8 cellular contexts compared by ENCODE assay signal in genomic region chr7:152076324-152076821, GRCh38. TPM values are rescaled to one million over a fixed set of nuclear protein-coding genes. Genes with fewer than 3 reads are reported as not detected.
DNase-seq lines count a peak whose midpoint lies in the region; ATAC-seq, FAIRE-seq and TF ChIP-seq lines count a peak whose summit lies in the region.

No MANE protein-coding gene starts in this region.

- RAD21 ChIA-PET in GM12878 (lab: Charles Lee; ENCODE audit: unreplicated experiment), result interaction anchor here (1.3 kb wide), 1 partner anchor 630 kb away, joined by 7 read pairs; no protein-coding TSS in a partner anchor

- DNase-seq in CD8-positive, alpha-beta T cell, result peak in 1 of 7 experiments; percentile 20
- DNase-seq in HFFc6, result no peak
- no peak for DNase-seq in GM12878 (ENCODE audit: low read depth, low spot score)
- DNase-seq in HepG2 (ENCODE audit: low spot score), result peak; percentile 18
- no peak for DNase-seq in amniotic stem cell (lab: John Stamatoyannopoulos, UW)
- DNase-seq in T1000 (lab: John Stamatoyannopoulos, UW), result no peak

- H3K9me3 Mint-ChIP-seq in CD8-positive, alpha-beta T cell, result no peaks in the 10 kb centered on the region
- H3K9me3 Mint-ChIP-seq in HFFc6, result no peaks in the 10 kb centered on the region

- peaks cover 54% of the 10 kb centered on the region for H3K4me1 Mint-ChIP-seq in CD8-positive, alpha-beta T cell (ENCODE audit: low read depth)
- peaks cover 22% of the 10 kb centered on the region for H3K4me1 Mint-ChIP-seq in HFFc6 (ENCODE audit: low read depth)

- ATAC-seq in CD8-positive, alpha-beta T cell, result no peak
- peak; percentile 63 for ATAC-seq in GM12878
- peak; percentile 72 for ATAC-seq in HepG2
- ATAC-seq in HG03095 (IDR thresholded peaks at IDR 0.05; ENCODE audit: unreplicated experiment), result no peak
- no peak for ATAC-seq in HG03439 (IDR thresholded peaks at IDR 0.05; ENCODE audit: unreplicated experiment)

- H3K36me3 ChIP-seq in CD8-positive, alpha-beta T cell (ENCODE audit: insufficient read depth, low read length), result no peaks in the 10 kb centered on the region
- H3K36me3 ChIP-seq in GM12878 (ENCODE audit: control insufficient read depth in 2 of 2, insufficient read depth in 2 of 2, low read length in 1 of 2) (no peaks in the 10 kb centered on the region), HepG2 (replicated peaks in 1 of 2; ENCODE audit: control insufficient read depth in 1 of 2, insufficient read depth in 2 of 2, low read length in 2 of 2) (no peaks in the 10 kb centered on the region)

- peak; percentile 48 for TF ChIP-seq CTCF in CD8-positive, alpha-beta T cell (IDR thresholded peaks at IDR 0.05)
- TF ChIP-seq CTCF in HFFc6 (IDR thresholded peaks at IDR 0.05) (peak; percentile 67), GM12878 (IDR thresholded peaks at IDR 0.05 in 2 of 3, conservative IDR thresholded peaks at IDR 0.05 in 1 of 3; ENCODE audit: control insufficient read depth in 2 of 3, extremely low read depth in 1 of 3, insufficient read depth in 1 of 3, low read depth in 3 of 3, low read length in 3 of 3) (peak; percentile 27 to 50 (median 41); a peak in 5 of 6 replicates), HepG2 (CRISPR knock-in tag; IDR thresholded peaks at IDR 0.05) (peak; percentile 56)

- no peak for FAIRE-seq in GM12878 (lab: Jason Lieb, UNC)
- FAIRE-seq in HepG2 (lab: Jason Lieb, UNC), result no peak

- CTCF ChIA-PET in CD8-positive, alpha-beta T cell (lab: Charles Lee), result interaction anchor here (1.0 kb wide), 1 partner anchor 51 kb away, joined by 3 read pairs; the partner anchor contains the start of gene GALNT11
- CTCF ChIA-PET in GM12878 (lab: Yijun Ruan, JAX) (interaction anchor here (0.8 to 1.0 kb wide), 2 partner anchors 22 to 746 kb away, joined by 3 read pairs; no protein-coding TSS in a partner anchor), HepG2 (lab: Yijun Ruan, JAX; ENCODE audit: low intra/inter-chr PET ratio, low total read pairs) (no interaction called here)

- H2AFZ ChIP-seq in GM12878 (ENCODE audit: control insufficient read depth, low read depth, low read length) (no peak overlapping the region), HepG2 (ENCODE audit: low read length) (no peak overlapping the region)

- BruUV-seq in GM12878 (replicated peaks; lab: Mats Ljungman, UMichigan) (no TSS peak), HepG2 (replicated peaks; lab: Mats Ljungman, UMichigan) (no TSS peak)

- in situ Hi-C loops in GM12878 (cut with MboI) (no loop called here), HepG2 (cut with HindIII; ENCODE audit: extremely low pct_ligation_motif_present, low pct_unique_long_range_greater_than_20kb) (no loop called here)

- intact Hi-C loops in CD8-positive, alpha-beta T cell (cut with DNase I, micrococcal nuclease), result no loop called here
- intact Hi-C loops in GM12878 (cut with micrococcal nuclease; ENCODE audit: unreplicated experiment), result no loop called here
- intact Hi-C loops in HepG2 (cut with micrococcal nuclease; ENCODE audit: unreplicated experiment), result loop anchor here (1.0 kb wide), 1 partner anchor 70 kb away; no protein-coding TSS in a partner anchor

- H3K27ac ChIP-seq in CD8-positive, alpha-beta T cell (ENCODE audit: low read depth, low read length), result no peak overlapping the region
- H3K27ac ChIP-seq in GM12878 (ENCODE audit: control insufficient read depth, insufficient read depth), result no peak overlapping the region
- H3K27ac ChIP-seq in HepG2 (ENCODE audit: extremely low read length, insufficient read depth, low read length), result no peak overlapping the region

- WGBS in GM12878 (ENCODE audit: insufficient coverage, insufficient replicate concordance, low lambda C conversion rate, missing lambda C conversion rate), result 90% methylated on average over 8 of the region's 8 CpGs
- 69% methylated on average over 8 of the region's 8 CpGs for WGBS in HepG2 (ENCODE audit: low lambda C conversion rate)

- H3K27ac Mint-ChIP-seq in CD8-positive, alpha-beta T cell, result no peak overlapping the region
- no peak overlapping the region for H3K27ac Mint-ChIP-seq in HFFc6

- no peak for TF ChIP-seq EP300 in GM12878 (IDR thresholded peaks at IDR 0.05; ENCODE audit: borderline replicate concordance in 1 of 2, control insufficient read depth in 1 of 2, low read depth in 2 of 2, low read length in 2 of 2)
- no peak for TF ChIP-seq EP300 in HepG2 (IDR thresholded peaks at IDR 0.05; ENCODE audit: low read depth in 2 of 2, low read length in 2 of 2)
- TF ChIP-seq EP300 in HepG2 (CRISPR knock-in tag; IDR thresholded peaks at IDR 0.05; ENCODE audit: borderline replicate concordance), result no peak

- POLR2A ChIA-PET in CD8-positive, alpha-beta T cell (lab: Charles Lee), result no interaction called here
- POLR2A ChIA-PET in GM12878 (lab: Charles Lee) (interaction anchor here (0.6 kb wide), 1 partner anchor 525 kb away, joined by 3 read pairs; no protein-coding TSS in a partner anchor), HepG2 (lab: Yijun Ruan, JAX) (no interaction called here)

- TF ChIP-seq RAD21 in GM12878 (IDR thresholded peaks at IDR 0.05; ENCODE audit: insufficient read depth, low read depth, low read length) (no peak), HepG2 (CRISPR knock-in tag; IDR thresholded peaks at IDR 0.05) (no peak)

- H3K4me1 ChIP-seq in CD8-positive, alpha-beta T cell (ENCODE audit: insufficient read depth, low read length), result no peaks in the 10 kb centered on the region
- peaks cover 4% of the 10 kb centered on the region; the same call in 1 of the 2 replicates for H3K4me1 ChIP-seq in GM12878 (ENCODE audit: control insufficient read depth, insufficient read depth, low read length)
- H3K4me1 ChIP-seq in HepG2 (ENCODE audit: insufficient read depth, low read length), result peaks cover 46% of the 10 kb centered on the region

- H3K79me2 ChIP-seq in GM12878 (ENCODE audit: control insufficient read depth, insufficient read depth, low read length) (no peaks in the 10 kb centered on the region), HepG2 (ENCODE audit: insufficient read depth, low read length) (no peaks in the 10 kb centered on the region)

- TF ChIP-seq POLR2A in GM12878 (IDR thresholded peaks at IDR 0.05; ENCODE audit: low read depth, low read length), result no peak
- TF ChIP-seq POLR2A in HepG2 (IDR thresholded peaks at IDR 0.05; ENCODE audit: insufficient read depth in 1 of 2, low read depth in 2 of 2, low read length in 2 of 2), result no peak

- H4K20me1 ChIP-seq in GM12878 (ENCODE audit: control insufficient read depth, insufficient read depth) (no peaks in the 10 kb centered on the region), HepG2 (ENCODE audit: insufficient read depth, low read length) (no peaks in the 10 kb centered on the region)

- H3K27me3 Mint-ChIP-seq in CD8-positive, alpha-beta T cell (ENCODE audit: low read depth), result no peaks in the 10 kb centered on the region
- H3K27me3 Mint-ChIP-seq in HFFc6 (ENCODE audit: insufficient read depth), result no peaks in the 10 kb centered on the region; the same call in 1 of the 2 replicates

- H3K4me2 ChIP-seq in GM12878 (ENCODE audit: control insufficient read depth, insufficient read depth) (no peak overlapping the region), HepG2 (ENCODE audit: low read depth, low read length) (peak overlapping the region; percentile 18; the same call in 1 of the 2 replicates)

- H3K4me3 Mint-ChIP-seq in CD8-positive, alpha-beta T cell, result no peak overlapping the region
- no peak overlapping the region for H3K4me3 Mint-ChIP-seq in HFFc6

- H3K27me3 ChIP-seq in CD8-positive, alpha-beta T cell (ENCODE audit: insufficient read depth, low read length), result no peaks in the 10 kb centered on the region
- H3K27me3 ChIP-seq in GM12878 (replicated peaks in 1 of 2; ENCODE audit: control insufficient read depth in 2 of 2, insufficient read depth in 2 of 2, low read length in 1 of 2) (no peaks in the 10 kb centered on the region), HepG2 (ENCODE audit: control insufficient read depth in 1 of 2, insufficient read depth in 2 of 2, low read length in 2 of 2) (no peaks in the 10 kb centered on the region)

- no peak overlapping the region for H3K4me3 ChIP-seq in CD8-positive, alpha-beta T cell (ENCODE audit: low read depth, low read length)
- H3K4me3 ChIP-seq in GM12878, result no peak overlapping the region
- H3K4me3 ChIP-seq in HepG2 (replicated peaks in 1 of 3; ENCODE audit: insufficient read depth in 1 of 3, low read depth in 2 of 3, low read length in 3 of 3), result no peak overlapping the region

- H3K9ac ChIP-seq in GM12878 (ENCODE audit: control insufficient read depth, insufficient read depth, low read length), result no peak overlapping the region
- H3K9ac ChIP-seq in HepG2 (ENCODE audit: insufficient read depth, low read depth, low read length), result no peak overlapping the region

- peaks cover 7% of the 10 kb centered on the region for H3K36me3 Mint-ChIP-seq in CD8-positive, alpha-beta T cell
- H3K36me3 Mint-ChIP-seq in HFFc6 (ENCODE audit: low read depth), result no peaks in the 10 kb centered on the region

- SMC1A ChIA-PET in GM12878 (lab: Charles Lee; ENCODE audit: uncharacterized antibody, unreplicated experiment), result no interaction called here

- H3K9me3 ChIP-seq in CD8-positive, alpha-beta T cell (ENCODE audit: low read length), result no peaks in the 10 kb centered on the region
- H3K9me3 ChIP-seq in GM12878 (replicated peaks; ENCODE audit: control insufficient read depth, insufficient read depth, low read length), result no peaks in the 10 kb centered on the region
- H3K9me3 ChIP-seq in HepG2 (ENCODE audit: low read length), result no peaks in the 10 kb centered on the region

RNA-seq across cellular contexts. Expression of gene GALNT11, which starts 50.9 kb away (rescaled TPM):
- 10 to 100 TPM; 43.1 to 44.5 TPM for total RNA-seq in CD8-positive, alpha-beta T cell
- 10 to 100 TPM; 21.8 to 27.7 (median 23.6) TPM for total RNA-seq in HFFc6 (2021; fragmentation: NEBNext Ultra II Directional; extraction: Animal tissue kit (Norgen Biotek cat#: 25700))
- 7.2 and 7.5 TPM in 2 replicates for total RNA-seq in GM12878 (2013; cell fraction: nucleolus; rRNA removed)
- total RNA-seq in GM12878 (2014; rRNA removed) (6.8 and 9.3 TPM in 2 replicates), GM12878 (2014; rRNA removed; fragmentation: Illumina TruSeq; extraction: Trizol) (7.2 and 7.9 TPM in 2 replicates), GM12878 (2021) (6.0 TPM in 2 replicates), HepG2 (2016; rRNA removed; fragmentation: Illumina TruSeq; extraction: Trizol) (14.9 and 16.3 TPM in 2 replicates)
- polyA plus RNA-seq in GM12878 (2011; ENCODE audit: low read depth), result 4.7 TPM
- polyA plus RNA-seq in GM12878 (2011; rRNA removed) (3.2 and 4.2 TPM in 2 replicates), GM12878 (2014; fragmentation: Illumina TruSeq; extraction: Trizol) (9.5 and 16.6 TPM in 2 replicates), GM12878 (2014; fragmentation: Nextera tagmentation; extraction: Ambion mirVana) (1 to 10 TPM; 2.0 to 3.1 TPM), GM12878 (2014; rRNA removed) (5.6 and 5.9 TPM in 2 replicates), GM12878 (2016; fragmentation: Nextera tagmentation; extraction: Ambion mirVana) (1 to 10 TPM; 9.0 to 9.2 TPM), HepG2 (2011; rRNA removed) (9.3 and 10.9 TPM in 2 replicates)
- 2.0 and 2.5 TPM in 2 replicates for polyA plus RNA-seq in GM12878 (2011; cell fraction: cytosol; rRNA removed)
- polyA plus RNA-seq in GM12878 (2011; cell fraction: nucleus; rRNA removed), result 2.2 and 2.5 TPM in 2 replicates
- polyA plus RNA-seq in GM12878 (2012), result 8.4 and 8.6 TPM in 2 replicates
- polyA minus RNA-seq in GM12878 (2011; rRNA and poly(A)+ RNA removed), result 1.2 TPM in 2 replicates
- not detected in 2 replicates for polyA minus RNA-seq in GM12878 (2011; cell fraction: cytosol; rRNA and poly(A)+ RNA removed)
- polyA minus RNA-seq in GM12878 (2011; cell fraction: nucleus; rRNA and poly(A)+ RNA removed), result 1.2 and 1.9 TPM in 2 replicates
- total RNA-seq in HepG2 (2016; cell fraction: cytosol; rRNA removed; fragmentation: Illumina TruSeq; extraction: Trizol; ENCODE audit: low read depth), result 10.1 and 12.3 TPM in 2 replicates
- total RNA-seq in HepG2 (2016; cell fraction: insoluble cytoplasmic fraction; rRNA removed; fragmentation: Illumina TruSeq; extraction: Trizol), result 14.1 and 16.9 TPM in 2 replicates
- total RNA-seq in HepG2 (2016; cell fraction: membrane; rRNA removed; fragmentation: Illumina TruSeq; extraction: Trizol), result 24.7 and 27.4 TPM in 2 replicates
- 13.8 and 14.1 TPM in 2 replicates for total RNA-seq in HepG2 (2016; cell fraction: nucleus; rRNA removed; fragmentation: Illumina TruSeq; extraction: Trizol)
- polyA plus RNA-seq in HepG2 (2011; cell fraction: cytosol; rRNA removed), result 8.1 and 13.6 TPM in 2 replicates
- 7.5 and 10.1 TPM in 2 replicates for polyA plus RNA-seq in HepG2 (2011; cell fraction: nucleus; rRNA removed)
- polyA plus RNA-seq in HepG2 (2012), result 5.6 and 7.3 TPM in 2 replicates
- polyA plus RNA-seq in HepG2 (2016; cell fraction: cytosol; fragmentation: Illumina TruSeq; extraction: Trizol; ENCODE audit: low read depth), result 10.6 and 12.0 TPM in 2 replicates
- polyA plus RNA-seq in HepG2 (2016; cell fraction: insoluble cytoplasmic fraction; fragmentation: Illumina TruSeq; extraction: Trizol; ENCODE audit: low read depth), result 14.6 and 14.7 TPM in 2 replicates
- 19.7 and 21.0 TPM in 2 replicates for polyA plus RNA-seq in HepG2 (2016; cell fraction: membrane; fragmentation: Illumina TruSeq; extraction: Trizol; ENCODE audit: low read depth)
- 16.7 and 19.1 TPM in 2 replicates for polyA plus RNA-seq in HepG2 (2016; cell fraction: nucleus; fragmentation: Illumina TruSeq; extraction: Trizol; ENCODE audit: insufficient read depth, low read depth)
- polyA minus RNA-seq in HepG2 (2011; rRNA and poly(A)+ RNA removed; ENCODE audit: low replicate concordance), result 7.7 and 13.5 TPM in 2 replicates
- 6.1 and 7.0 TPM in 2 replicates for polyA minus RNA-seq in HepG2 (2011; cell fraction: cytosol; rRNA and poly(A)+ RNA removed)
- polyA minus RNA-seq in HepG2 (2011; cell fraction: nucleus; rRNA and poly(A)+ RNA removed), result 8.2 and 12.4 TPM in 2 replicates

Comparison
In these comparisons a context has a peak if more than half of its experiments do, and no peak if none do; other contexts are left out.
1. ATAC-seq: peak in GM12878 (single experiment) and HepG2 (single experiment); none in CD8-positive, alpha-beta T cell (single experiment), HG03095 (single experiment) and HG03439 (single experiment).
2. Peak in every context shown above with its lines, with median percentiles within 50 percentile points of each other: CTCF ChIP-seq.